19 cellular contexts compared by ENCODE assay signal in the genomic region with DNA sequence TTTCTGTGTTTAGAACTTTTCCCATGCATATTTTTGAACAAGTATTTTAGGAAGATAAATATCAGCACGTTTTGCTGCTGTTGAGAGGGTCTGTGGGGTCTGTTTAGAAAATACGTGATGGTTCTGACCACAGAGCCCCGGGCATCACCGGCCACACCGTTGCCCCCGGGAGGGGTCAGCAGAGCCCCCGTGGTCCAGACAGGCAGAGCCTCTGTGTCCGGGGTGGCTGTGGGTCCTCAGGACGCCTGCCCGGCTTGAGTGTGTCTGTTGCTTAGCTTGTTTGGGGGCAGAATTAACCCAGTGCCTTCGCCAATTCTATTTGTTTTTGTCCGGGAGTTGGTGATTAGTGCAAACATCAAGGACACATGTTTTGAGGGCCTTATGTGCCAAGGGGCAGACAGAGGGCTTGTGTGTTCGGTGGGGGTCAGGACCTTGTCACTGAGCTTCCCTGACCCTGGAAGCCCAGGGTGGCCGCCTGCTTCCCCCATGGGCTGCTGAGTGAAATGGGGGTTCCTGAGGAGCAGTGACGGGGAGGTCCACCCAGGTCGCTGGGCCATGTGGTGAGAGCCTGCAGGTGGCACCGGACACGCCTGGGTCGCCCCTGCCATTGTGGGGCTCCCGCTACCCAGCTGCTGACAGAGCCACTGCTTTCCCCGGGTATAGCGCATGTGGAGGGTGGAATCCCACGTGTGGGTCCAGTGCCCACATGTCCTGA.
DNase-seq lines count a peak whose midpoint lies in the region; ATAC-seq and TF ChIP-seq lines count a peak whose summit lies in the region.
"Had no signal": no experiment of that assay in that cellular context is flagged by ENCODE, and none has a peak within 500 bp of the region (broad histone marks: within the 10 kb centered on the region; RNA-seq: fewer than 3 reads in every experiment).

No MANE protein-coding gene starts in this region.

- no peaks in the 10 kb centered on the region for H3K4me1 ChIP-seq in right lobe of liver
- no peaks in the 10 kb centered on the region for H3K4me1 ChIP-seq in CD8-positive, alpha-beta T cell (ENCODE audit: insufficient read depth, low read length)

- no peak overlapping the region for H3K27ac ChIP-seq in right lobe of liver
- no peak overlapping the region for H3K27ac ChIP-seq in CD8-positive, alpha-beta T cell (ENCODE audit: low read depth, low read length)

- TF ChIP-seq POLR2A in right lobe of liver (IDR thresholded peaks at IDR 0.05), result no peak

- CTCF ChIA-PET in CD8-positive, alpha-beta T cell (lab: Charles Lee), result no interaction called here

- no peak overlapping the region for H3K4me3 Mint-ChIP-seq in activated naive CD8-positive, alpha-beta T cell treated with anti-CD3 and anti-CD28 coated beads, Interleukin-2, amount 10 ng/mL, durations not matched to agents 7 days and 5 days
- no peak overlapping the region for H3K4me3 Mint-ChIP-seq in activated naive CD8-positive, alpha-beta T cell treated with anti-CD3 and anti-CD28 coated beads for 36 hours
- no peak overlapping the region for H3K4me3 Mint-ChIP-seq in chondrocyte (ENCODE audit: unreplicated experiment)
- H3K4me3 Mint-ChIP-seq in stimulated activated memory B cell treated with anti-CD40 and anti-IgM and Interleukin-4, amounts not matched to agents 10 μg/mL and 1 μg/mL and 100 μg/mL, for 72 hours, result no peak overlapping the region
- H3K4me3 Mint-ChIP-seq in CD8-positive, alpha-beta T cell, result no peak overlapping the region
- H3K4me3 Mint-ChIP-seq: CD8-positive, alpha-beta memory T cell; HFFc6 had no signal

- ATAC-seq in activated naive CD8-positive, alpha-beta T cell treated with anti-CD3 and anti-CD28 coated beads, Interleukin-2, amount 10 ng/mL, durations not matched to agents 7 days and 5 days (ENCODE audit: low read depth), result no peak
- ATAC-seq in right lobe of liver (no peak), GM18511 (IDR thresholded peaks at IDR 0.05; ENCODE audit: unreplicated experiment) (no peak)
- no peak for ATAC-seq in stimulated activated memory B cell treated with anti-CD40 and anti-IgM and Interleukin-4, amounts not matched to agents 10 μg/mL and 1 μg/mL and 100 μg/mL, for 72 hours
- no peak for ATAC-seq in CD8-positive, alpha-beta T cell
- ATAC-seq: GM12878, Panc1 had no signal

- peaks cover 3% of the 10 kb centered on the region for H3K27me3 Mint-ChIP-seq in activated naive CD8-positive, alpha-beta T cell treated with anti-CD3 and anti-CD28 coated beads, Interleukin-2, amount 10 ng/mL, durations not matched to agents 7 days and 5 days
- H3K27me3 Mint-ChIP-seq in activated naive CD8-positive, alpha-beta T cell treated with anti-CD3 and anti-CD28 coated beads for 36 hours, result no peaks in the 10 kb centered on the region
- no peaks in the 10 kb centered on the region for H3K27me3 Mint-ChIP-seq in chondrocyte (ENCODE audit: low read depth)
- H3K27me3 Mint-ChIP-seq in stimulated activated memory B cell treated with anti-CD40 and anti-IgM and Interleukin-4, amounts not matched to agents 10 μg/mL and 1 μg/mL and 100 μg/mL, for 72 hours, result peaks cover 20% of the 10 kb centered on the region
- no peaks in the 10 kb centered on the region for H3K27me3 Mint-ChIP-seq in CD8-positive, alpha-beta T cell (ENCODE audit: low read depth)

- no peak overlapping the region for H3K4me3 ChIP-seq in right lobe of liver
- no peak overlapping the region for H3K4me3 ChIP-seq in CD8-positive, alpha-beta T cell (ENCODE audit: low read depth, low read length)
- H3K4me3 ChIP-seq: GM12878 had no signal

- no peak for TF ChIP-seq CTCF in chondrocyte (IDR thresholded peaks at IDR 0.05)
- TF ChIP-seq CTCF in right lobe of liver (IDR thresholded peaks at IDR 0.05), result no peak
- no peak for TF ChIP-seq CTCF in CD8-positive, alpha-beta T cell (IDR thresholded peaks at IDR 0.05)

- no peak overlapping the region for H3K27ac Mint-ChIP-seq in activated naive CD8-positive, alpha-beta T cell treated with anti-CD3 and anti-CD28 coated beads, Interleukin-2, amount 10 ng/mL, durations not matched to agents 7 days and 5 days
- H3K27ac Mint-ChIP-seq in activated naive CD8-positive, alpha-beta T cell treated with anti-CD3 and anti-CD28 coated beads for 36 hours, result no peak overlapping the region
- H3K27ac Mint-ChIP-seq in chondrocyte (ENCODE audit: unreplicated experiment), result peak overlapping the region; percentile 70
- H3K27ac Mint-ChIP-seq in stimulated activated memory B cell treated with anti-CD40 and anti-IgM and Interleukin-4, amounts not matched to agents 10 μg/mL and 1 μg/mL and 100 μg/mL, for 72 hours, result peak overlapping the region; percentile 90
- H3K27ac Mint-ChIP-seq in CD8-positive, alpha-beta T cell, result no peak overlapping the region
- H3K27ac Mint-ChIP-seq: HFFc6 had no signal

- POLR2A ChIA-PET in activated naive CD8-positive, alpha-beta T cell treated with anti-CD3 and anti-CD28 coated beads, Interleukin-2, amount 10 ng/mL, durations not matched to agents 7 days and 5 days (lab: Charles Lee), result no interaction called here
- POLR2A ChIA-PET in CD8-positive, alpha-beta T cell (lab: Charles Lee), result no interaction called here

- DNase-seq in activated naive CD8-positive, alpha-beta T cell treated with anti-CD3 and anti-CD28 coated beads, Interleukin-2, amount 10 ng/mL, durations not matched to agents 7 days and 5 days, result peak; percentile 22
- no peak for DNase-seq in activated naive CD8-positive, alpha-beta T cell treated with anti-CD3 and anti-CD28 coated beads for 36 hours
- DNase-seq in chondrocyte (ENCODE audit: low spot score), result peak; percentile 68
- DNase-seq in right lobe of liver, result peak in 2 of 3 donors; percentile 11 to 50
- no peak for DNase-seq in CD8-positive, alpha-beta T cell
- no peak for DNase-seq in D341Med (ENCODE audit: low spot score)
- DNase-seq: 8988T, GDM1, HFFc6, KG1, NCI-H146, NCI-H2081 treated with DMSO at 0.1 percent for 48 hours, NCI-H524, SHP77 treated with DMSO at 0.1 percent for 48 hours had no signal

- H3K27me3 ChIP-seq in right lobe of liver, result no peaks in the 10 kb centered on the region
- H3K27me3 ChIP-seq in CD8-positive, alpha-beta T cell (ENCODE audit: insufficient read depth, low read length), result no peaks in the 10 kb centered on the region

- H3K36me3 Mint-ChIP-seq in activated naive CD8-positive, alpha-beta T cell treated with anti-CD3 and anti-CD28 coated beads, Interleukin-2, amount 10 ng/mL, durations not matched to agents 7 days and 5 days, result no peaks in the 10 kb centered on the region
- no peaks in the 10 kb centered on the region for H3K36me3 Mint-ChIP-seq in activated naive CD8-positive, alpha-beta T cell treated with anti-CD3 and anti-CD28 coated beads for 36 hours
- H3K36me3 Mint-ChIP-seq in chondrocyte (ENCODE audit: low read depth), result no peaks in the 10 kb centered on the region
- no peaks in the 10 kb centered on the region for H3K36me3 Mint-ChIP-seq in stimulated activated memory B cell treated with anti-CD40 and anti-IgM and Interleukin-4, amounts not matched to agents 10 μg/mL and 1 μg/mL and 100 μg/mL, for 72 hours
- H3K36me3 Mint-ChIP-seq in CD8-positive, alpha-beta T cell, result no peaks in the 10 kb centered on the region
- H3K36me3 Mint-ChIP-seq: CD8-positive, alpha-beta memory T cell had no signal

- H3K9me3 Mint-ChIP-seq in activated naive CD8-positive, alpha-beta T cell treated with anti-CD3 and anti-CD28 coated beads, Interleukin-2, amount 10 ng/mL, durations not matched to agents 7 days and 5 days, result no peaks in the 10 kb centered on the region
- no peaks in the 10 kb centered on the region for H3K9me3 Mint-ChIP-seq in activated naive CD8-positive, alpha-beta T cell treated with anti-CD3 and anti-CD28 coated beads for 36 hours
- no peaks in the 10 kb centered on the region for H3K9me3 Mint-ChIP-seq in chondrocyte (ENCODE audit: low read depth)
- no peaks in the 10 kb centered on the region for H3K9me3 Mint-ChIP-seq in stimulated activated memory B cell treated with anti-CD40 and anti-IgM and Interleukin-4, amounts not matched to agents 10 μg/mL and 1 μg/mL and 100 μg/mL, for 72 hours
- no peaks in the 10 kb centered on the region for H3K9me3 Mint-ChIP-seq in CD8-positive, alpha-beta T cell
- H3K9me3 Mint-ChIP-seq: CD8-positive, alpha-beta memory T cell; HFFc6 had no signal

- intact Hi-C loops in right lobe of liver (cut with DNase I), result no loop called here
- intact Hi-C loops in CD8-positive, alpha-beta T cell (cut with DNase I, micrococcal nuclease), result no loop called here

- peaks cover 11% of the 10 kb centered on the region for H3K4me1 Mint-ChIP-seq in activated naive CD8-positive, alpha-beta T cell treated with anti-CD3 and anti-CD28 coated beads, Interleukin-2, amount 10 ng/mL, durations not matched to agents 7 days and 5 days
- no peaks in the 10 kb centered on the region for H3K4me1 Mint-ChIP-seq in activated naive CD8-positive, alpha-beta T cell treated with anti-CD3 and anti-CD28 coated beads for 36 hours
- peaks cover 60% of the 10 kb centered on the region for H3K4me1 Mint-ChIP-seq in chondrocyte (ENCODE audit: low read depth)
- H3K4me1 Mint-ChIP-seq in stimulated activated memory B cell treated with anti-CD40 and anti-IgM and Interleukin-4, amounts not matched to agents 10 μg/mL and 1 μg/mL and 100 μg/mL, for 72 hours, result peaks cover 64% of the 10 kb centered on the region
- no peaks in the 10 kb centered on the region for H3K4me1 Mint-ChIP-seq in CD8-positive, alpha-beta T cell (ENCODE audit: low read depth)
- H3K4me1 Mint-ChIP-seq: CD8-positive, alpha-beta memory T cell had no signal

- no peaks in the 10 kb centered on the region for H3K9me3 ChIP-seq in right lobe of liver
- H3K9me3 ChIP-seq in CD8-positive, alpha-beta T cell (ENCODE audit: low read length), result no peaks in the 10 kb centered on the region

- WGBS in right lobe of liver (ENCODE audit: insufficient coverage, low coverage, low lambda C conversion rate, missing lambda C conversion rate), result 52% methylated on average over 2 of the region's 23 CpGs

- H3K36me3 ChIP-seq in right lobe of liver, result no peaks in the 10 kb centered on the region
- no peaks in the 10 kb centered on the region for H3K36me3 ChIP-seq in CD8-positive, alpha-beta T cell (ENCODE audit: insufficient read depth, low read length)

Comparison
In these comparisons a context has a peak if more than half of its experiments do, and no peak if none do; other contexts are left out.
1. DNase-seq: peak in activated naive CD8-positive, alpha-beta T cell treated with anti-CD3 and anti-CD28 coated beads, Interleukin-2, amount 10 ng/mL, durations not matched to agents 7 days and 5 days (single experiment), chondrocyte (single experiment) and right lobe of liver (2 of 3); none in activated naive CD8-positive, alpha-beta T cell treated with anti-CD3 and anti-CD28 coated beads for 36 hours (single experiment), CD8-positive, alpha-beta T cell (0 of 7) and D341Med (single experiment).
2. H3K27ac Mint-ChIP-seq: peak in chondrocyte (single experiment) and stimulated activated memory B cell treated with anti-CD40 and anti-IgM and Interleukin-4, amounts not matched to agents 10 μg/mL and 1 μg/mL and 100 μg/mL, for 72 hours (single experiment); none in activated naive CD8-positive, alpha-beta T cell treated with anti-CD3 and anti-CD28 coated beads, Interleukin-2, amount 10 ng/mL, durations not matched to agents 7 days and 5 days (single experiment), activated naive CD8-positive, alpha-beta T cell treated with anti-CD3 and anti-CD28 coated beads for 36 hours (single experiment) and CD8-positive, alpha-beta T cell (single experiment).